ENCODE assay signal across 14 cellular contexts in the genomic region with DNA sequence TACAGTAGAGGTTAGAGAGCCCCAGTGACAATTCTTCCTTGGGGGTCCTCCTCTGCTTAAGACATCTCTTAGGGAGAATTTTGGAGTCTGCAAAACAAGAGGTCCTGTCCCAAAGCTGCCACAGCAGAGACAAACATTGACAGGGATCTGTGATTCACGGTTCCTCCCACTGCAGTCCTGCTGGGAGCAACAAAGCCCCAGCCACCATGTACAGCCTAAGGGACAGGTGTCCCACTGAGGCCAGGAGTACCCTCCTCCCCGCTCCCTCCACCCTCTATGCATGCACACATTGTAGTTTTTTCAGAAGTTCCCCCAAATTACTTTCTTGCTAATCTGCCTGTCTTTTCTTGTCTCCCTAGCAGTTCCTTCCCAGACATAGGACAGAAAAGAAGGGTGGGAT. TPM values are rescaled to one million over a fixed set of nuclear protein-coding genes. Genes with fewer than 3 reads are reported as not detected.
A peak's percentile ranks its signal among the peaks of the same experiment; 100 is the strongest.
DNase-seq lines count a peak whose midpoint lies in the region; ATAC-seq and TF ChIP-seq lines count a peak whose summit lies in the region.
"Had no signal": no experiment of that assay in that cellular context is flagged by ENCODE, and none has a peak within 500 bp of the region (broad histone marks: within the 10 kb centered on the region; RNA-seq: fewer than 3 reads in every experiment).

No MANE protein-coding gene starts in this region.

- no peak for ATAC-seq in IMR-90 (ENCODE audit: low read depth)
- ATAC-seq in heart left ventricle: no peak

- H3K56ac ChIP-seq in IMR-90 (ENCODE audit: extremely low read depth, insufficient read depth, low read length): no peak overlapping the region

- H3K4me1 ChIP-seq in IMR-90 (ENCODE audit: control insufficient read depth, insufficient read depth, low read length): no peaks in the 10 kb centered on the region; the same call in 1 of the 2 replicates
- peaks cover 14% of the 10 kb centered on the region for H3K4me1 ChIP-seq in endodermal cell (ENCODE audit: control insufficient read depth, insufficient read depth, low read length)
- H3K4me1 ChIP-seq in neural progenitor cell: peaks cover 36% of the 10 kb centered on the region
- no peaks in the 10 kb centered on the region for H3K4me1 ChIP-seq in heart left ventricle
- H3K4me1 ChIP-seq in PC-9 (replicated peaks; ENCODE audit: insufficient read depth): no peaks in the 10 kb centered on the region
- no peaks in the 10 kb centered on the region for H3K4me1 ChIP-seq in SK-N-SH (ENCODE audit: control insufficient read depth in 1 of 2, insufficient read depth in 2 of 2, low read depth in 1 of 2, low read length in 1 of 2)
- H3K4me1 ChIP-seq: BLaER1, Caco-2 had no signal

- H3K9ac ChIP-seq in IMR-90 (ENCODE audit: low read depth, low read length) (no peak overlapping the region), endodermal cell (ENCODE audit: extremely low read depth, low read length, poor library complexity, severe bottlenecking) (no peak overlapping the region), neural progenitor cell (no peak overlapping the region), SK-N-SH (no peak overlapping the region)
- H3K9ac ChIP-seq: BLaER1 had no signal

- no peak overlapping the region for H3K23ac ChIP-seq in IMR-90 (ENCODE audit: low read depth, low read length)

- H3K18ac ChIP-seq in IMR-90 (ENCODE audit: low read depth, low read length): no peak overlapping the region

- H2BK5ac ChIP-seq in IMR-90 (ENCODE audit: low read depth, low read length, poor library complexity, severe bottlenecking): no peak overlapping the region

- H2BK20ac ChIP-seq in IMR-90 (ENCODE audit: low read depth, low read length): no peak overlapping the region

- intact Hi-C loops in IMR-90 (cut with micrococcal nuclease): no loop called here
- intact Hi-C loops in heart left ventricle (cut with DNase I): no loop called here
- intact Hi-C loops in PC-9 (cut with micrococcal nuclease; ENCODE audit: unreplicated experiment): no loop called here

- H2AFZ ChIP-seq in IMR-90 (replicated peaks; ENCODE audit: low read length, poor library complexity) (peak overlapping the region; percentile 47), neural progenitor cell (replicated peaks) (no peak overlapping the region), PC-9 (no peak overlapping the region), SK-N-SH (ENCODE audit: low read depth) (no peak overlapping the region)

- no peak overlapping the region for H3K4ac ChIP-seq in IMR-90 (ENCODE audit: low read depth, low read length)

- no peak for TF ChIP-seq CTCF in IMR-90 (conservative IDR thresholded peaks at IDR 0.05; ENCODE audit: low read depth, low read length)
- TF ChIP-seq CTCF in endodermal cell (conservative IDR thresholded peaks at IDR 0.05): no peak
- TF ChIP-seq CTCF in neural progenitor cell (IDR thresholded peaks at IDR 0.05): no peak
- no peak for TF ChIP-seq CTCF in heart left ventricle (IDR thresholded peaks at IDR 0.05)
- TF ChIP-seq CTCF in PC-9 (conservative IDR thresholded peaks at IDR 0.05): no peak
- no peak for TF ChIP-seq CTCF in SK-N-SH (IDR thresholded peaks at IDR 0.05)

- no peak overlapping the region for H4K5ac ChIP-seq in IMR-90 (ENCODE audit: low read depth, low read length)

- H3K9me3 Mint-ChIP-seq in endodermal cell (no peaks in the 10 kb centered on the region), neural progenitor cell (no peaks in the 10 kb centered on the region)

- H3F3A ChIP-seq in neural progenitor cell (ENCODE audit: low read depth) (peaks cover 20% of the 10 kb centered on the region), PC-9 (ENCODE audit: insufficient read depth, low read depth) (no peaks in the 10 kb centered on the region), SK-N-SH (replicated peaks; ENCODE audit: insufficient read depth) (no peaks in the 10 kb centered on the region)

- no peak overlapping the region for H2AK9ac ChIP-seq in IMR-90 (replicated peaks; ENCODE audit: low read depth, low read length, poor library complexity)

- no peak overlapping the region for H2BK15ac ChIP-seq in IMR-90 (ENCODE audit: low read depth, low read length)

- dilution Hi-C loops in IMR-90 (cut with HindIII; ENCODE audit: low sequenced_read_pairs, unreplicated experiment): no loop called here

- no peak overlapping the region for H2AK5ac ChIP-seq in IMR-90 (ENCODE audit: low read depth, low read length)

- H3K4me1 Mint-ChIP-seq in endodermal cell (peaks cover 45% of the 10 kb centered on the region), neural progenitor cell (peaks cover 30% of the 10 kb centered on the region)
- H3K4me1 Mint-ChIP-seq: CD8-positive, alpha-beta memory T cell; IgD-negative memory B cell had no signal

- H3K9me3 ChIP-seq in IMR-90 (ENCODE audit: control insufficient read depth, insufficient read depth, low read length) (no peaks in the 10 kb centered on the region), endodermal cell (ENCODE audit: control insufficient read depth, low read length) (no peaks in the 10 kb centered on the region), neural progenitor cell (ENCODE audit: low read depth) (no peaks in the 10 kb centered on the region), heart left ventricle (no peaks in the 10 kb centered on the region), PC-9 (ENCODE audit: insufficient read depth, low read depth) (no peaks in the 10 kb centered on the region), SK-N-SH (no peaks in the 10 kb centered on the region)
- H3K9me3 ChIP-seq: BLaER1, Caco-2 had no signal

- H4K8ac ChIP-seq in IMR-90 (ENCODE audit: low read depth in 2 of 2, low read length in 2 of 2): no peak overlapping the region

- H3K79me1 ChIP-seq in IMR-90 (ENCODE audit: low read depth in 1 of 2, low read length in 2 of 2): no peaks in the 10 kb centered on the region

- no peak overlapping the region for H2BK120ac ChIP-seq in IMR-90 (ENCODE audit: low read depth, low read length)

- H3K9me2 ChIP-seq in PC-9 (ENCODE audit: insufficient read depth) (no peaks in the 10 kb centered on the region), SK-N-SH (no peaks in the 10 kb centered on the region)

- H3K9me1 ChIP-seq in IMR-90 (ENCODE audit: insufficient read depth, low read length): no peaks in the 10 kb centered on the region

- H3K36me3 Mint-ChIP-seq in endodermal cell (ENCODE audit: low read depth) (no peaks in the 10 kb centered on the region), neural progenitor cell (peaks cover 2% of the 10 kb centered on the region)
- H3K36me3 Mint-ChIP-seq: CD8-positive, alpha-beta memory T cell had no signal

- H4K91ac ChIP-seq in IMR-90 (ENCODE audit: insufficient read depth, low read depth, low read length): no peak overlapping the region

- POLR2A ChIA-PET in IMR-90 (lab: Charles Lee; ENCODE audit: unreplicated experiment): no interaction called here
- POLR2A ChIA-PET in PC-9 (lab: Charles Lee; ENCODE audit: unreplicated experiment): no interaction called here
- POLR2A ChIA-PET in SK-N-SH (lab: Yijun Ruan, JAX): no interaction called here

- H3K4me3 ChIP-seq in IMR-90 (ENCODE audit: insufficient read depth, low read depth, low read length) (no peak overlapping the region), endodermal cell (ENCODE audit: low read length) (no peak overlapping the region), neural progenitor cell (peak overlapping the region; percentile 5), heart left ventricle (no peak overlapping the region), PC-9 (no peak overlapping the region), SK-N-SH (ENCODE audit: low read depth in 2 of 2, low read length in 1 of 2) (no peak overlapping the region)
- H3K4me3 ChIP-seq: BLaER1 had no signal

- H4K20me1 ChIP-seq in IMR-90 (ENCODE audit: insufficient read depth, low read length): no peaks in the 10 kb centered on the region
- no peaks in the 10 kb centered on the region for H4K20me1 ChIP-seq in neural progenitor cell (ENCODE audit: low read depth)
- H4K20me1 ChIP-seq in PC-9 (ENCODE audit: insufficient read depth): no peaks in the 10 kb centered on the region
- H4K20me1 ChIP-seq in SK-N-SH (ENCODE audit: insufficient read depth): no peaks in the 10 kb centered on the region
- H4K20me1 ChIP-seq: BLaER1 had no signal

- no TSS peak for BruUV-seq in IMR-90 (replicated peaks; lab: Mats Ljungman, UMichigan)
- no TSS peak for BruUV-seq in PC-9 (replicated peaks; lab: Mats Ljungman, UMichigan)

- H3K27ac ChIP-seq in IMR-90 (ENCODE audit: insufficient read depth, low read length) (no peak overlapping the region), endodermal cell (ENCODE audit: low read depth, low read length) (no peak overlapping the region), neural progenitor cell (peak overlapping the region; percentile 56), heart left ventricle (no peak overlapping the region), PC-9 (no peak overlapping the region), SK-N-SH (ENCODE audit: low read depth in 2 of 2, low read length in 1 of 2) (no peak overlapping the region)
- H3K27ac ChIP-seq: 22Rv1, BLaER1 had no signal

- CTCF ChIA-PET in IMR-90 (lab: Yijun Ruan, JAX) (no interaction called here), PC-9 (lab: Charles Lee) (no interaction called here), SK-N-SH (lab: Yijun Ruan, JAX) (interaction anchor here (0.7 to 1.0 kb wide), 2 partner anchors 120 to 1413 kb away, joined by 3 read pairs; no protein-coding TSS in a partner anchor)

- no peak overlapping the region for H3K4me3 Mint-ChIP-seq in endodermal cell
- H3K4me3 Mint-ChIP-seq in neural progenitor cell: no peak overlapping the region
- H3K4me3 Mint-ChIP-seq: CD8-positive, alpha-beta memory T cell; IgD-negative memory B cell had no signal

- H3K27me3 Mint-ChIP-seq in endodermal cell (ENCODE audit: insufficient read depth) (peaks cover 17% of the 10 kb centered on the region), neural progenitor cell (ENCODE audit: insufficient read depth, low read depth) (peaks cover 7% of the 10 kb centered on the region)

- H3K79me2 ChIP-seq in neural progenitor cell (ENCODE audit: low read depth) (no peaks in the 10 kb centered on the region), PC-9 (ENCODE audit: low read depth) (no peaks in the 10 kb centered on the region), SK-N-SH (ENCODE audit: insufficient read depth) (no peaks in the 10 kb centered on the region)

- peak; percentile 74 for DNase-seq in ELF-1 (ENCODE audit: low read depth, low spot score)
- no peak for DNase-seq in IMR-90
- DNase-seq in endodermal cell: peak; percentile 84
- DNase-seq in neural progenitor cell (ENCODE audit: low spot score): peak; percentile 41
- no peak for DNase-seq in heart left ventricle
- DNase-seq in PC-9: no peak
- no peak for DNase-seq in SK-N-SH
- DNase-seq in stimulated activated CD4-positive, alpha-beta T cell treated with anti-CD3 and anti-CD28 coated beads, Interleukin-4, amount 100 ng/mL, for 4 hours: no peak
- DNase-seq: AML-193; Caco-2; CD8-positive, alpha-beta memory T cell had no signal

- no peak for TF ChIP-seq EP300 in SK-N-SH (IDR thresholded peaks at IDR 0.05; ENCODE audit: borderline replicate concordance in 1 of 2, low read depth in 1 of 2, low read length in 1 of 2)

- TF ChIP-seq POLR2A in IMR-90 (IDR thresholded peaks at IDR 0.05; ENCODE audit: low read depth, low read length) (no peak), heart left ventricle (IDR thresholded peaks at IDR 0.05) (no peak)

- no peak overlapping the region for H3K27ac Mint-ChIP-seq in endodermal cell
- no peak overlapping the region for H3K27ac Mint-ChIP-seq in neural progenitor cell
- H3K27ac Mint-ChIP-seq: CD8-positive, alpha-beta memory T cell; IgD-negative memory B cell had no signal

- in situ Hi-C loops in IMR-90 (cut with MboI; ENCODE audit: low sequenced_read_pairs): no loop called here

- H3K4me2 ChIP-seq in IMR-90 (ENCODE audit: low read depth, low read length): no peak overlapping the region
- H3K4me2 ChIP-seq in neural progenitor cell: peak overlapping the region; percentile 50
- H3K4me2 ChIP-seq in PC-9: no peak overlapping the region
- no peak overlapping the region for H3K4me2 ChIP-seq in SK-N-SH
- H3K4me2 ChIP-seq: BLaER1 had no signal

- WGBS in IMR-90 (ENCODE audit: extremely low coverage in 2 of 2, insufficient read length in 1 of 2), 2 experiments: 29% methylated on average over 1 of the region's 2 CpGs; no CpG with 5 or more reads in 1 of the 2 experiments
- WGBS in endodermal cell (ENCODE audit: insufficient coverage in 1 of 2, insufficient read length in 1 of 2), 2 experiments: 0 to 21% methylated on average over 1 to 2 of the region's 2 CpGs
- WGBS in heart left ventricle, 4 donors: 85 to 90% (median 89%) methylated on average over 2 of the region's 2 CpGs
- 40% methylated on average over 2 of the region's 2 CpGs for WGBS in SK-N-SH (ENCODE audit: low lambda C conversion rate)

- TF ChIP-seq RAD21 in IMR-90 (IDR thresholded peaks at IDR 0.05; ENCODE audit: low read length): no peak
- no peak for TF ChIP-seq RAD21 in SK-N-SH (IDR thresholded peaks at IDR 0.05; ENCODE audit: low read length)

- H3K27me3 ChIP-seq in IMR-90 (ENCODE audit: control insufficient read depth, insufficient read depth, low read length): peaks cover 8% of the 10 kb centered on the region
- peaks cover 6% of the 10 kb centered on the region for H3K27me3 ChIP-seq in endodermal cell (ENCODE audit: control insufficient read depth, insufficient read depth, low read length, poor library complexity, severe bottlenecking)
- H3K27me3 ChIP-seq in neural progenitor cell: no peaks in the 10 kb centered on the region
- no peaks in the 10 kb centered on the region for H3K27me3 ChIP-seq in heart left ventricle
- H3K27me3 ChIP-seq in PC-9 (ENCODE audit: insufficient read depth, low read depth): no peaks in the 10 kb centered on the region
- no peaks in the 10 kb centered on the region; the same call in 1 of the 2 replicates for H3K27me3 ChIP-seq in SK-N-SH (ENCODE audit: insufficient read depth)
- H3K27me3 ChIP-seq: BLaER1 had no signal

- H3K36me3 ChIP-seq in IMR-90 (ENCODE audit: control insufficient read depth, insufficient read depth, low read length) (no peaks in the 10 kb centered on the region), endodermal cell (ENCODE audit: control insufficient read depth, insufficient read depth, low read length) (no peaks in the 10 kb centered on the region), neural progenitor cell (no peaks in the 10 kb centered on the region), heart left ventricle (no peaks in the 10 kb centered on the region), PC-9 (ENCODE audit: low read depth) (no peaks in the 10 kb centered on the region), SK-N-SH (replicated peaks in 1 of 2; ENCODE audit: control insufficient read depth in 1 of 2, insufficient read depth in 2 of 2, low read length in 1 of 2) (no peaks in the 10 kb centered on the region)
- H3K36me3 ChIP-seq: BLaER1 had no signal

- H3K14ac ChIP-seq in IMR-90 (replicated peaks; ENCODE audit: low read depth, low read length): no peak overlapping the region

RNA-seq across cellular contexts. Expression of gene PRICKLE1, which starts 13.7 kb away (rescaled TPM):
- total RNA-seq in IMR-90 (2012; rRNA removed) (20.8 and 21.3 TPM in 2 replicates), endodermal cell (10 to 100 TPM in 1 of 2 donors, 1 to 10 TPM in 1; 8.3 to 20.6 TPM), neural progenitor cell (ENCODE audit: low replicate concordance) (3.5 and 4.0 TPM in 2 replicates), heart left ventricle (10 to 100 TPM; 15.5 to 39.2 (median 21.1) TPM), PC-9 (2021) (6.7 and 7.0 TPM in 2 replicates)
- polyA plus RNA-seq in IMR-90 (2012; rRNA removed) (20.4 and 21.7 TPM in 2 replicates), heart left ventricle (1 to 10 TPM; 3.2 to 6.8 TPM), SK-N-SH (2012; rRNA removed) (0.45 and 1.2 TPM in 2 replicates)
- 8.1 and 14.7 TPM in 2 replicates for polyA plus RNA-seq in IMR-90 (2012; cell fraction: cytosol; rRNA removed)
- 28.9 and 30.5 TPM in 2 replicates for polyA plus RNA-seq in IMR-90 (2012; cell fraction: nucleus; rRNA removed; ENCODE audit: low replicate concordance)
- polyA plus RNA-seq in endodermal cell (2013, experiment 1 of 2): 7.8 TPM
- polyA plus RNA-seq in endodermal cell (2013, experiment 2 of 2): 7.0 TPM
- polyA plus RNA-seq in SK-N-SH (2012; cell fraction: cytosol; rRNA removed): 0.48 and 0.55 TPM in 2 replicates
- polyA plus RNA-seq in SK-N-SH (2012; cell fraction: nucleus; rRNA removed): 0.56 and 1.5 TPM in 2 replicates
- total RNA-seq: CD8-positive, alpha-beta memory T cell had no signal

Comparison
In these comparisons a context has a peak if more than half of its experiments do, and no peak if none do; other contexts are left out.
1. DNase-seq: peak in ELF-1 (single experiment), endodermal cell (single experiment) and neural progenitor cell (single experiment); none in IMR-90 (single experiment), heart left ventricle (0 of 5), PC-9 (0 of 2), SK-N-SH (single experiment) and stimulated activated CD4-positive, alpha-beta T cell treated with anti-CD3 and anti-CD28 coated beads, Interleukin-4, amount 100 ng/mL, for 4 hours (0 of 2).